17 cellular contexts compared by ENCODE assay signal in genomic region chr12:131909596-131910219, GRCh38.
"Had no signal": no experiment of that assay in that cellular context is flagged by ENCODE, and none has a peak within 500 bp of the region (broad histone marks: within the 10 kb centered on the region; RNA-seq: fewer than 3 reads in every experiment).

No MANE protein-coding gene starts in this region.

- H3K27me3 ChIP-seq: breast epithelium, esophagus squamous epithelium, heart right ventricle, neutrophil, ovary, uterus had no signal

- H3K36me3 ChIP-seq: uterus had no signal

- ATAC-seq: activated CD8-positive, alpha-beta T cell treated with anti-CD3 and anti-CD28 coated beads for 36 hours; activated naive CD4-positive, alpha-beta T cell treated with anti-CD3 and anti-CD28 coated beads, Interleukin-2, amount 50 U/mL, for 72 hours; activated T-cell treated with anti-CD3 and anti-CD28 coated beads, Interleukin-2, amount 50 U/mL, for 4 hours; heart right ventricle had no signal

- H3K4me3 ChIP-seq: breast epithelium, esophagus squamous epithelium, heart right ventricle, ovary, prostate gland, uterus had no signal

- DNase-seq: activated B cell treated with CpG ODN at 0.5 μM for 24 hours; activated CD4-positive, alpha-beta T cell treated with anti-CD3 and anti-CD28 coated beads, Interleukin-2, amount 50 U/mL, for 1 hour; activated CD8-positive, alpha-beta T cell treated with anti-CD3 and anti-CD28 coated beads for 36 hours; activated naive CD4-positive, alpha-beta T cell; activated T-cell treated with anti-CD3 and anti-CD28 coated beads, Interleukin-2, amount 50 U/mL, for 4 hours; effector CD8-positive, alpha-beta T cell; esophagus squamous epithelium; foreskin melanocyte; mammary epithelial cell; uterus had no signal

- H3K9me3 ChIP-seq: breast epithelium, esophagus squamous epithelium, heart right ventricle, neutrophil, ovary, prostate gland, uterus had no signal

- H3K27ac ChIP-seq: breast epithelium, epithelial cell of prostate, esophagus squamous epithelium, heart right ventricle, neutrophil, ovary, prostate gland, uterus had no signal

- H3K4me1 ChIP-seq: prostate gland, uterus had no signal
